30 cellular contexts compared by ENCODE assay signal in genomic region chr9:24351258-24351657, GRCh38.
"Had no signal": no experiment of that assay in that cellular context is flagged by ENCODE, and none has a peak within 500 bp of the region (broad histone marks: within the 10 kb centered on the region; RNA-seq: fewer than 3 reads in every experiment).

No MANE protein-coding gene starts in this region.

- H3K9me3 ChIP-seq: adrenal gland, body of pancreas, colonic mucosa had no signal

- H3K4me1 Mint-ChIP-seq: activated CD4-positive, alpha-beta T cell treated with anti-CD3 and anti-CD28 coated beads for 36 hours; activated CD4-positive, alpha-beta T cell treated with anti-CD3 and anti-CD28 coated beads, Interleukin-2, amount 10 ng/mL, durations not matched to agents 24 days and 14 days; activated CD8-positive, alpha-beta memory T cell treated with anti-CD3 and anti-CD28 coated beads, Interleukin-2, amount 10 ng/mL, durations not matched to agents 7 days and 5 days; activated naive CD4-positive, alpha-beta T cell treated with anti-CD3 and anti-CD28 coated beads, Interleukin-2, amount 50 U/mL, for 24 hours; activated naive CD8-positive, alpha-beta T cell treated with anti-CD3 and anti-CD28 coated beads for 36 hours; activated naive CD8-positive, alpha-beta T cell treated with anti-CD3 and anti-CD28 coated beads, Interleukin-2, amount 50 U/mL, for 24 hours had no signal

- H3K27me3 ChIP-seq: adrenal gland, body of pancreas, colonic mucosa had no signal

- H3K27me3 Mint-ChIP-seq: activated CD4-positive, alpha-beta memory T cell treated with anti-CD3 and anti-CD28 coated beads for 36 hours; activated CD4-positive, alpha-beta T cell treated with anti-CD3 and anti-CD28 coated beads for 36 hours; activated CD4-positive, alpha-beta T cell treated with anti-CD3 and anti-CD28 coated beads, Interleukin-2, amount 10 ng/mL, durations not matched to agents 24 days and 14 days; activated CD8-positive, alpha-beta memory T cell treated with anti-CD3 and anti-CD28 coated beads, Interleukin-2, amount 10 ng/mL, durations not matched to agents 7 days and 5 days; activated naive CD4-positive, alpha-beta T cell treated with anti-CD3 and anti-CD28 coated beads, Interleukin-2, amount 50 U/mL, for 24 hours; activated naive CD8-positive, alpha-beta T cell treated with anti-CD3 and anti-CD28 coated beads for 36 hours; activated naive CD8-positive, alpha-beta T cell treated with anti-CD3 and anti-CD28 coated beads, Interleukin-2, amount 50 U/mL, for 24 hours had no signal

- FAIRE-seq: frontal cortex had no signal

- H3K36me3 ChIP-seq: adrenal gland, colonic mucosa had no signal

- H3K36me3 Mint-ChIP-seq: activated CD4-positive, alpha-beta memory T cell treated with anti-CD3 and anti-CD28 coated beads for 36 hours; activated CD8-positive, alpha-beta memory T cell treated with anti-CD3 and anti-CD28 coated beads, Interleukin-2, amount 10 ng/mL, durations not matched to agents 7 days and 5 days; activated naive CD4-positive, alpha-beta T cell treated with anti-CD3 and anti-CD28 coated beads, Interleukin-2, amount 50 U/mL, for 24 hours; activated naive CD8-positive, alpha-beta T cell treated with anti-CD3 and anti-CD28 coated beads for 36 hours had no signal

- H3K4me1 ChIP-seq: adrenal gland, body of pancreas, colonic mucosa had no signal

- DNase-seq: activated CD4-positive, alpha-beta memory T cell treated with anti-CD3 and anti-CD28 coated beads for 36 hours; activated CD4-positive, alpha-beta T cell treated with anti-CD3 and anti-CD28 coated beads for 36 hours; activated CD4-positive, alpha-beta T cell treated with anti-CD3 and anti-CD28 coated beads, Interleukin-2, amount 10 ng/mL, durations not matched to agents 24 days and 14 days; activated CD4-positive, CD25-positive, alpha-beta regulatory T cell; activated CD4-positive, CD25-positive, alpha-beta regulatory T cell treated with anti-CD3 and anti-CD28 coated beads, Interleukin-2, amount 50 U/mL, for 72 hours; activated CD8-positive, alpha-beta memory T cell treated with anti-CD3 and anti-CD28 coated beads, Interleukin-2, amount 10 ng/mL, durations not matched to agents 7 days and 5 days; activated CD8-positive, alpha-beta memory T cell treated with anti-CD3 and anti-CD28 coated beads, Interleukin-2, amount 50 U/mL, for 4 hours; activated CD8-positive, alpha-beta T cell treated with anti-CD3 and anti-CD28 coated beads, Interleukin-2, amount 10 ng/mL, durations not matched to agents 7 days and 5 days; activated effector memory CD4-positive, alpha-beta T cell treated with anti-CD3 and anti-CD28 coated beads, Interleukin-2, amount 50 U/mL, for 16 hours; activated naive CD4-positive, alpha-beta T cell treated with anti-CD3 and anti-CD28 coated beads for 36 hours; activated naive CD8-positive, alpha-beta T cell treated with anti-CD3 and anti-CD28 coated beads for 36 hours; activated naive CD8-positive, alpha-beta T cell treated with anti-CD3 and anti-CD28 coated beads, Interleukin-2, amount 50 U/mL, for 24 hours; activated T-cell treated with anti-CD3 and anti-CD28 coated beads, Interleukin-2, amount 50 U/mL, for 1 hour; activated T-cell treated with anti-CD3 and anti-CD28 coated beads, Interleukin-2, amount 50 U/mL, for 48 hours; adrenal gland; amygdala; aorta; body of pancreas; central memory CD4-positive, alpha-beta T cell; cerebellar nuclear complex; colonic mucosa; effector CD8-positive, alpha-beta T cell; foreskin fibroblast; head of caudate nucleus; T-helper 2 cell had no signal

- H3K4me3 ChIP-seq: adrenal gland, body of pancreas, colonic mucosa had no signal

- H3K27ac Mint-ChIP-seq: activated CD4-positive, alpha-beta memory T cell treated with anti-CD3 and anti-CD28 coated beads for 36 hours; activated CD4-positive, alpha-beta T cell treated with anti-CD3 and anti-CD28 coated beads for 36 hours; activated CD4-positive, alpha-beta T cell treated with anti-CD3 and anti-CD28 coated beads, Interleukin-2, amount 10 ng/mL, durations not matched to agents 24 days and 14 days; activated CD8-positive, alpha-beta memory T cell treated with anti-CD3 and anti-CD28 coated beads, Interleukin-2, amount 10 ng/mL, durations not matched to agents 7 days and 5 days; activated CD8-positive, alpha-beta T cell treated with anti-CD3 and anti-CD28 coated beads, Interleukin-2, amount 10 ng/mL, durations not matched to agents 7 days and 5 days; activated naive CD4-positive, alpha-beta T cell treated with anti-CD3 and anti-CD28 coated beads for 36 hours; activated naive CD4-positive, alpha-beta T cell treated with anti-CD3 and anti-CD28 coated beads, Interleukin-2, amount 50 U/mL, for 24 hours; activated naive CD8-positive, alpha-beta T cell treated with anti-CD3 and anti-CD28 coated beads for 36 hours; activated naive CD8-positive, alpha-beta T cell treated with anti-CD3 and anti-CD28 coated beads, Interleukin-2, amount 50 U/mL, for 24 hours; activated T-helper 1 cell treated with anti-CD3 and anti-CD28 coated beads, Interleukin-12 subunit alpha, Interleukin-12 subunit beta, Interleukin-2, Interleukin-4 antibody, amounts not matched to agents 30 ng/mL and 10 ng/mL and 1 ng/mL, durations not matched to agents 14 hours and 24 hours and 36 hours; activated T-helper 2 cell treated with anti-CD3 and anti-CD28 coated beads, Interferon-gamma antibody, Interleukin-2, Interleukin-4, amounts not matched to agents 10 μg/mL and 5 μg/mL and 100 μg/mL, durations not matched to agents 14 hours and 24 hours and 36 hours had no signal

- H3K4me3 Mint-ChIP-seq: activated CD4-positive, alpha-beta memory T cell treated with anti-CD3 and anti-CD28 coated beads for 36 hours; activated CD4-positive, alpha-beta T cell treated with anti-CD3 and anti-CD28 coated beads for 36 hours; activated CD4-positive, alpha-beta T cell treated with anti-CD3 and anti-CD28 coated beads, Interleukin-2, amount 10 ng/mL, durations not matched to agents 24 days and 14 days; activated CD8-positive, alpha-beta memory T cell treated with anti-CD3 and anti-CD28 coated beads, Interleukin-2, amount 10 ng/mL, durations not matched to agents 7 days and 5 days; activated CD8-positive, alpha-beta T cell treated with anti-CD3 and anti-CD28 coated beads, Interleukin-2, amount 10 ng/mL, durations not matched to agents 7 days and 5 days; activated naive CD4-positive, alpha-beta T cell treated with anti-CD3 and anti-CD28 coated beads for 36 hours; activated naive CD4-positive, alpha-beta T cell treated with anti-CD3 and anti-CD28 coated beads, Interleukin-2, amount 50 U/mL, for 24 hours; activated naive CD8-positive, alpha-beta T cell treated with anti-CD3 and anti-CD28 coated beads for 36 hours; activated naive CD8-positive, alpha-beta T cell treated with anti-CD3 and anti-CD28 coated beads, Interleukin-2, amount 50 U/mL, for 24 hours; activated T-helper 1 cell treated with anti-CD3 and anti-CD28 coated beads, Interleukin-12 subunit alpha, Interleukin-12 subunit beta, Interleukin-2, Interleukin-4 antibody, amounts not matched to agents 30 ng/mL and 10 ng/mL and 1 ng/mL, durations not matched to agents 14 hours and 24 hours and 36 hours had no signal

- ATAC-seq: activated CD4-positive, alpha-beta T cell treated with anti-CD3 and anti-CD28 coated beads for 36 hours; activated CD8-positive, alpha-beta memory T cell treated with anti-CD3 and anti-CD28 coated beads, Interleukin-2, amount 10 ng/mL, durations not matched to agents 7 days and 5 days; activated CD8-positive, alpha-beta T cell treated with anti-CD3 and anti-CD28 coated beads, Interleukin-2, amount 10 ng/mL, durations not matched to agents 7 days and 5 days; activated naive CD8-positive, alpha-beta T cell treated with anti-CD3 and anti-CD28 coated beads, Interleukin-2, amount 50 U/mL, for 24 hours; body of pancreas; esophagus mucosa had no signal

- H3K27ac ChIP-seq: adrenal gland, body of pancreas, colonic mucosa had no signal
